ENCODE assay signal across 8 cellular contexts in genomic region chr5:113488645-113489184, GRCh38. TPM values are rescaled to one million over a fixed set of nuclear protein-coding genes. Genes with fewer than 3 reads are reported as not detected.
DNase-seq lines count a peak whose midpoint lies in the region; ATAC-seq and TF ChIP-seq lines count a peak whose summit lies in the region.

No MANE protein-coding gene starts in this region.

- peaks cover 19% of the 10 kb centered on the region for H3K27me3 Mint-ChIP-seq in progenitor cell of endocrine pancreas

- TF ChIP-seq CTCF in GM12875 (IDR thresholded peaks at IDR 0.05; ENCODE audit: borderline replicate concordance, insufficient read depth, low read depth, low read length) = no peak
- TF ChIP-seq CTCF in Peyer's patch (IDR thresholded peaks at IDR 0.05) = no peak
- TF ChIP-seq CTCF in progenitor cell of endocrine pancreas (IDR thresholded peaks at IDR 0.05; ENCODE audit: unreplicated experiment) = no peak

- no peak for TF ChIP-seq POLR2A in Peyer's patch (IDR thresholded peaks at IDR 0.05)

- DNase-seq in Peyer's patch (no peak), fibroblast of peridontal ligament (ENCODE audit: extremely low read depth) (peak; percentile 32), progenitor cell of endocrine pancreas (ENCODE audit: low spot score, unreplicated experiment) (no peak), NOMO-1 (lab: John Stamatoyannopoulos, UW; ENCODE audit: unreplicated experiment in 2 of 2) (no peak), CD1c-positive myeloid dendritic cell (ENCODE audit: extremely low spot score) (no peak)
- DNase-seq in stimulated activated CD4-positive, alpha-beta T cell treated with anti-CD3 and anti-CD28 coated beads, Interleukin-4, amount 100 ng/mL, for 4 hours = no peak

- peak overlapping the region; percentile 91 for H3K27ac Mint-ChIP-seq in progenitor cell of endocrine pancreas

- peaks cover 16% of the 10 kb centered on the region for H3K9me3 Mint-ChIP-seq in progenitor cell of endocrine pancreas (ENCODE audit: low read depth)

- peaks cover 0 to 12% (median 3%) of the 10 kb centered on the region in 4 donors for H3K9me3 ChIP-seq in Peyer's patch

- ATAC-seq in HG03045 (IDR thresholded peaks at IDR 0.05; ENCODE audit: unreplicated experiment) = no peak

- no peaks in the 10 kb centered on the region for H3K36me3 ChIP-seq in Peyer's patch

- no peaks in the 10 kb centered on the region for H3K4me1 Mint-ChIP-seq in progenitor cell of endocrine pancreas (ENCODE audit: low read depth)

- H3K4me3 Mint-ChIP-seq in progenitor cell of endocrine pancreas (ENCODE audit: low read depth) = peak overlapping the region; percentile 93

- no peaks in the 10 kb centered on the region for H3K27me3 ChIP-seq in Peyer's patch

- H3K4me3 ChIP-seq in GM12875 (ENCODE audit: low read depth, low read length) = peak overlapping the region; percentile 35
- peak overlapping the region; percentile 24 to 64 (median 50) for H3K4me3 ChIP-seq in Peyer's patch

- peaks cover under 1% of the 10 kb centered on the region for H3K36me3 Mint-ChIP-seq in progenitor cell of endocrine pancreas (ENCODE audit: insufficient read depth)

- no peak overlapping the region for H3K27ac ChIP-seq in Peyer's patch

- H3K4me1 ChIP-seq in Peyer's patch = peaks cover 0 to 21% (median 2%) of the 10 kb centered on the region in 4 donors

RNA-seq across cellular contexts. Expression of gene MCC, which starts 0.5 kb away (rescaled TPM):
- total RNA-seq in Peyer's patch (100 to 1,000 TPM in 1 of 4 donors, 1 to 10 TPM in 3; 1.2 to 133 (median 8.5) TPM), progenitor cell of endocrine pancreas (17.9 and 18.9 TPM in 2 replicates)

RNA-seq across cellular contexts. Expression of gene YTHDC2, which starts 24.8 kb away (rescaled TPM):
- total RNA-seq in Peyer's patch (10 to 100 TPM; 27.4 to 39.1 (median 30.9) TPM), progenitor cell of endocrine pancreas (37.3 and 41.2 TPM in 2 replicates)

RNA-seq across cellular contexts. Expression of gene TSSK1B, which starts 53.9 kb away (rescaled TPM):
- total RNA-seq in Peyer's patch (not detected), progenitor cell of endocrine pancreas (0.27 and 0.29 TPM in 2 replicates)
